30 cellular contexts compared by ENCODE assay signal in the genomic region with DNA sequence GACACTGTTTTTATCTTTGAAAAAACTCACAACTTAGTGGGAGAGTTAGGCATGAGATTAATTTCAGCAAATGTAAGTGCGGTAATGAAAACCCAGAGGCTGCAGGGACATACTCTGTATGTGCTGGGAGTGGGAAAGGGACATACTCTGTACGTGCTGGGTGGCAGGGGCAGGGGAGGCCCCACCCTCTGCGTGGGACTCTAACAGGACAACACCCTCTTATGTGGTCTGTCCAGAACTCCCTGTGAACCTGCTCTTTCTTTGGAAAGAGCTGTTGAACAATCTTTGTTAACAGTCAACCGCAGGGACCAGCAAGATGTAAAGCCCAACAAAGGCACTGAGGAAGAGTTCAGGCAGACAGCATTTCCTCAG. TPM values are rescaled to one million over a fixed set of nuclear protein-coding genes. Genes with fewer than 3 reads are reported as not detected.
"Had no signal": no experiment of that assay in that cellular context is flagged by ENCODE, and none has a peak within 500 bp of the region (broad histone marks: within the 10 kb centered on the region; RNA-seq: fewer than 3 reads in every experiment).

No MANE protein-coding gene starts in this region.

- H3K36me3 Mint-ChIP-seq: natural killer cell treated with Interleukin-12 subunit alpha and Interleukin-12 subunit beta and Interleukin-15 and Interleukin-18, amount 100 ng/mL, for 72 hours; stimulated activated effector memory CD8-positive, alpha-beta T cell treated with anti-CD3 and anti-CD28 coated beads, Interleukin-12 subunit alpha, Interleukin-12 subunit beta, amount 100 ng/mL, for 72 hours had no signal

- H3K4me1 ChIP-seq: heart right ventricle, neural progenitor cell, prostate gland, right atrium auricular region, stomach had no signal

- FAIRE-seq: urothelium cell line had no signal

- H2AFZ ChIP-seq: neural progenitor cell had no signal

- H3K27ac Mint-ChIP-seq: immature natural killer cell; memory B cell; mesothelial cell of epicardium; neural progenitor cell; stimulated activated effector memory CD8-positive, alpha-beta T cell treated with anti-CD3 and anti-CD28 coated beads, Interleukin-12 subunit alpha, Interleukin-12 subunit beta, amount 100 ng/mL, for 72 hours had no signal

- H3K27me3 Mint-ChIP-seq: memory B cell; naive B cell; natural killer cell treated with Interleukin-12 subunit alpha and Interleukin-12 subunit beta and Interleukin-15 and Interleukin-18, amount 100 ng/mL, for 72 hours had no signal

- H3K4me1 Mint-ChIP-seq: immature natural killer cell, memory B cell, naive B cell had no signal

- H3K9ac ChIP-seq: neural progenitor cell had no signal

- DNase-seq: cerebellar nuclear complex; dorsolateral prefrontal cortex; effector CD4-positive, alpha-beta T cell; glutamatergic neuron; heart right ventricle; hypothalamus; immature natural killer cell; mucosa of descending colon; naive B cell; sigmoid colon; stimulated activated CD4-positive, alpha-beta T cell treated with anti-CD3 and anti-CD28 coated beads, Interleukin-2, amount 100 ng/mL, for 24 hours; stimulated activated CD4-positive, alpha-beta T cell treated with anti-CD3 and anti-CD28 coated beads, Interleukin-4, amount 100 ng/mL, for 24 hours; stimulated activated naive CD4-positive, alpha-beta T cell treated with Interleukin-2 at 50 U/mL for 16 hours; stomach; thyroid gland; trophoblast cell had no signal

- H3K9me3 ChIP-seq: heart right ventricle, mucosa of descending colon, prostate gland, right atrium auricular region, sigmoid colon, stomach, thyroid gland had no signal

- H3K9me3 Mint-ChIP-seq: immature natural killer cell; memory B cell; mesothelial cell of epicardium; naive B cell; natural killer cell treated with Interleukin-12 subunit alpha and Interleukin-12 subunit beta and Interleukin-15 and Interleukin-18, amount 100 ng/mL, for 72 hours; neural progenitor cell; stimulated activated effector memory CD8-positive, alpha-beta T cell treated with anti-CD3 and anti-CD28 coated beads, Interleukin-12 subunit alpha, Interleukin-12 subunit beta, amount 100 ng/mL, for 72 hours had no signal

- H3K27me3 ChIP-seq: dorsolateral prefrontal cortex, heart right ventricle, neural progenitor cell, right atrium auricular region, sigmoid colon, stomach, thyroid gland had no signal

- H3K27ac ChIP-seq: dorsolateral prefrontal cortex, heart right ventricle, neural progenitor cell, prostate gland, right atrium auricular region, sigmoid colon, stomach, thyroid gland had no signal

- ATAC-seq: heart right ventricle; mucosa of descending colon; natural killer cell treated with Interleukin-12 subunit alpha and Interleukin-12 subunit beta and Interleukin-15 and Interleukin-18, amount 100 ng/mL, for 72 hours; stimulated activated effector memory CD8-positive, alpha-beta T cell treated with anti-CD3 and anti-CD28 coated beads, Interleukin-12 subunit alpha, Interleukin-12 subunit beta, amount 100 ng/mL, for 72 hours had no signal

- H3K36me3 ChIP-seq: neural progenitor cell, prostate gland, thyroid gland had no signal

- H3K4me3 Mint-ChIP-seq: immature natural killer cell; memory B cell; mesothelial cell of epicardium; naive B cell; natural killer cell treated with Interleukin-12 subunit alpha and Interleukin-12 subunit beta and Interleukin-15 and Interleukin-18, amount 100 ng/mL, for 72 hours; neural progenitor cell; stimulated activated effector memory CD8-positive, alpha-beta T cell treated with anti-CD3 and anti-CD28 coated beads, Interleukin-12 subunit alpha, Interleukin-12 subunit beta, amount 100 ng/mL, for 72 hours had no signal

- H3K4me3 ChIP-seq: dorsolateral prefrontal cortex, heart right ventricle, lung, mucosa of descending colon, neural progenitor cell, prostate gland, right atrium auricular region, sigmoid colon, stomach, thyroid gland had no signal

- H3K4me2 ChIP-seq: neural progenitor cell had no signal

RNA-seq across cellular contexts. Expression of a gene that starts 2.4 kb away (rescaled TPM):
- total RNA-seq: dorsolateral prefrontal cortex; heart right ventricle; lung; mesothelial cell of epicardium; mucosa of descending colon; natural killer cell treated with Interleukin-12 subunit alpha and Interleukin-12 subunit beta and Interleukin-15 and Interleukin-18, amount 100 ng/mL, for 72 hours; osteocyte; prostate gland; right atrium auricular region; sigmoid colon; skeletal muscle tissue; stomach; subcutaneous adipose tissue; temporal lobe; thyroid gland had no signal
- polyA plus RNA-seq: esophagus, heart right ventricle, lung, sigmoid colon, stomach had no signal
